ENCODE assay signal across 28 cellular contexts in genomic region chr7:78345979-78346378, GRCh38.
DNase-seq lines count a peak whose midpoint lies in the region; ATAC-seq and TF ChIP-seq lines count a peak whose summit lies in the region.
"Had no signal": no experiment of that assay in that cellular context is flagged by ENCODE, and none has a peak within 500 bp of the region (broad histone marks: within the 10 kb centered on the region; RNA-seq: fewer than 3 reads in every experiment).

No MANE protein-coding gene starts in this region.

- no peak overlapping the region for H2BK120ac ChIP-seq in IMR-90 (ENCODE audit: low read depth, low read length)

- H3K14ac ChIP-seq in IMR-90 (replicated peaks; ENCODE audit: low read depth, low read length) = no peak overlapping the region

- H3K4me3 ChIP-seq in IMR-90 (ENCODE audit: insufficient read depth, low read depth, low read length) (no peak overlapping the region), hepatocyte (no peak overlapping the region), stomach (no peak overlapping the region), transverse colon (no peak overlapping the region)
- H3K4me3 ChIP-seq in effector memory CD4-positive, alpha-beta T cell (ENCODE audit: insufficient read depth, low read depth, low read length, poor library complexity, severe bottlenecking) = no peak overlapping the region
- H3K4me3 ChIP-seq: dorsolateral prefrontal cortex, esophagus squamous epithelium, mucosa of descending colon, smooth muscle cell, testis had no signal

- no peak overlapping the region for H2BK5ac ChIP-seq in IMR-90 (ENCODE audit: low read depth, low read length, poor library complexity, severe bottlenecking)

- in situ Hi-C loops in IMR-90 (cut with MboI; ENCODE audit: low sequenced_read_pairs) = no loop called here
- in situ Hi-C loops in transverse colon (cut with MboI; ENCODE audit: low pct_ligation_motif_present in 1 of 4, low pct_unique_long_range_greater_than_20kb in 1 of 4, low sequenced_read_pairs in 3 of 4) = no loop called here

- TF ChIP-seq RAD21 in IMR-90 (IDR thresholded peaks at IDR 0.05; ENCODE audit: low read length) = no peak

- no peaks in the 10 kb centered on the region for H3K79me2 ChIP-seq in hepatocyte

- no peaks in the 10 kb centered on the region for H3K9me2 ChIP-seq in hepatocyte (replicated peaks; ENCODE audit: insufficient read depth)

- H3K4ac ChIP-seq in IMR-90 (ENCODE audit: low read depth, low read length) = no peak overlapping the region

- whole genome bisulfite sequencing in IMR-90 (ENCODE audit: extremely low coverage in 2 of 2, insufficient read length in 1 of 2), 2 experiments = no CpG with 5 or more reads among the region's 3 CpGs
- WGBS in hepatocyte (ENCODE audit: low lambda C conversion rate, missing lambda C conversion rate) = 47% methylated on average over 3 of the region's 3 CpGs
- WGBS in stomach, 5 donors = 29 to 60% (median 32%) methylated on average over 3 of the region's 3 CpGs
- 33 to 47% methylated on average over 1 to 3 of the region's 3 CpGs for WGBS in transverse colon (ENCODE audit: low coverage in 1 of 2), 2 donors

- intact Hi-C loops in IMR-90 (cut with micrococcal nuclease) (no loop called here), stomach (cut with DNase I; ENCODE audit: low total_unique reads) (no loop called here), transverse colon (cut with DNase I; ENCODE audit: low total_unique reads) (no loop called here)

- H3K9me1 ChIP-seq in IMR-90 (ENCODE audit: insufficient read depth, low read length) = no peaks in the 10 kb centered on the region; the same call in 1 of the 2 replicates

- peak; percentile 53 for DNase-seq in NCI-H82 (lab: John Stamatoyannopoulos, UW)
- no peak for DNase-seq in NCI-H82 treated with DMSO at 0.1 percent for 48 hours (lab: John Stamatoyannopoulos, UW; ENCODE audit: unreplicated experiment)
- DNase-seq in IMR-90 = peak; percentile 34
- peak; percentile 8 for DNase-seq in hepatocyte (ENCODE audit: low spot score)
- DNase-seq in stomach = peak; percentile 61
- no peak for DNase-seq in transverse colon
- no peak for DNase-seq in effector memory CD4-positive, alpha-beta T cell
- DNase-seq: activated CD4-positive, alpha-beta memory T cell treated with anti-CD3 and anti-CD28 coated beads for 36 hours; activated CD4-positive, alpha-beta T cell treated with anti-CD3 and anti-CD28 coated beads for 1 hour; activated naive CD4-positive, alpha-beta T cell; activated naive CD8-positive, alpha-beta T cell treated with anti-CD3 and anti-CD28 coated beads, Interleukin-2, amount 50 U/mL, for 24 hours; activated T-cell treated with anti-CD3 and anti-CD28 coated beads, Interleukin-2, amount 50 U/mL, for 72 hours; CD4-positive, alpha-beta T cell; cerebellar nuclear complex; esophagus squamous epithelium; foreskin keratinocyte; head of caudate nucleus; NCI-H1048; NCI-H2081 treated with DMSO at 0.1 percent for 48 hours; NCI-H446 treated with DMSO at 0.1 percent for 48 hours; NK-92 treated with Interleukin-12 subunit alpha and Interleukin-12 subunit beta, amount 100 ng/mL, for 24 hours; retina; stimulated activated naive CD8-positive, alpha-beta T cell treated with anti-CD3 and anti-CD28 coated beads, Interleukin-15, Interleukin-2, amounts not matched to agents 100 U/mL and 50 U/mL, for 24 hours had no signal

- TF ChIP-seq EP300 in stomach (IDR thresholded peaks at IDR 0.05) (no peak), transverse colon (IDR thresholded peaks at IDR 0.05; ENCODE audit: low read depth) (no peak)

- H2AK9ac ChIP-seq in IMR-90 (replicated peaks; ENCODE audit: low read depth, low read length, poor library complexity) = no peak overlapping the region

- CTCF ChIA-PET in IMR-90 (lab: Yijun Ruan, JAX) = interaction anchor here (0.7 kb wide), 1 partner anchor 16 kb away, joined by 3 read pairs; no protein-coding TSS in a partner anchor

- no peak overlapping the region for H3K56ac ChIP-seq in IMR-90 (ENCODE audit: extremely low read depth, insufficient read depth, low read length)

- dilution Hi-C loops in IMR-90 (cut with HindIII; ENCODE audit: low sequenced_read_pairs, unreplicated experiment) = no loop called here

- no peak overlapping the region for H3K9ac ChIP-seq in IMR-90 (ENCODE audit: low read depth, low read length)

- no peak overlapping the region for H4K8ac ChIP-seq in IMR-90 (ENCODE audit: low read depth in 2 of 2, low read length in 2 of 2)

- H3K9me3 ChIP-seq in IMR-90 (ENCODE audit: control insufficient read depth, insufficient read depth, low read length) (no peaks in the 10 kb centered on the region), hepatocyte (ENCODE audit: low read depth) (no peaks in the 10 kb centered on the region), stomach (no peaks in the 10 kb centered on the region), transverse colon (no peaks in the 10 kb centered on the region)
- no peaks in the 10 kb centered on the region for H3K9me3 ChIP-seq in effector memory CD4-positive, alpha-beta T cell (ENCODE audit: control insufficient read depth, low read length)
- H3K9me3 ChIP-seq: esophagus squamous epithelium, mucosa of descending colon, testis had no signal

- no peak overlapping the region for H2BK20ac ChIP-seq in IMR-90 (ENCODE audit: low read depth, low read length)

- no peak overlapping the region for H2AFZ ChIP-seq in IMR-90 (replicated peaks; ENCODE audit: low read length, poor library complexity)
- H2AFZ ChIP-seq in hepatocyte = no peak overlapping the region

- H3K27me3 ChIP-seq in IMR-90 (ENCODE audit: control insufficient read depth, insufficient read depth, low read length) = no peaks in the 10 kb centered on the region
- no peaks in the 10 kb centered on the region for H3K27me3 ChIP-seq in hepatocyte
- no peaks in the 10 kb centered on the region for H3K27me3 ChIP-seq in stomach
- no peaks in the 10 kb centered on the region for H3K27me3 ChIP-seq in transverse colon
- H3K27me3 ChIP-seq in effector memory CD4-positive, alpha-beta T cell (replicated peaks; ENCODE audit: control insufficient read depth, insufficient read depth, low read length, poor library complexity, severe bottlenecking) = no peaks in the 10 kb centered on the region
- H3K27me3 ChIP-seq: dorsolateral prefrontal cortex, esophagus squamous epithelium, foreskin keratinocyte, testis had no signal

- BruUV-seq in IMR-90 (replicated peaks; lab: Mats Ljungman, UMichigan) = no TSS peak

- H3K79me1 ChIP-seq in IMR-90 (ENCODE audit: low read depth in 1 of 2, low read length in 2 of 2) = no peaks in the 10 kb centered on the region

- H3K4me2 ChIP-seq in IMR-90 (ENCODE audit: low read depth, low read length) = no peak overlapping the region
- H3K4me2 ChIP-seq in hepatocyte = no peak overlapping the region
- H3K4me2 ChIP-seq: smooth muscle cell had no signal

- no peak overlapping the region for H3K23ac ChIP-seq in IMR-90 (ENCODE audit: low read depth, low read length)

- no peak overlapping the region for H2AK5ac ChIP-seq in IMR-90 (ENCODE audit: low read depth, low read length)

- ATAC-seq in IMR-90 (ENCODE audit: low read depth) (peak; percentile 14; the same call in 1 of the 2 replicates), GM21529 (IDR thresholded peaks at IDR 0.05; ENCODE audit: unreplicated experiment) (no peak)
- ATAC-seq: activated naive CD8-positive, alpha-beta T cell treated with anti-CD3 and anti-CD28 coated beads, Interleukin-2, amount 50 U/mL, for 24 hours; activated T-cell treated with anti-CD3 and anti-CD28 coated beads, Interleukin-2, amount 50 U/mL, for 72 hours; foreskin keratinocyte; mucosa of descending colon; stimulated activated naive CD8-positive, alpha-beta T cell treated with anti-CD3 and anti-CD28 coated beads, Interleukin-15, Interleukin-2, amounts not matched to agents 100 U/mL and 50 U/mL, for 24 hours had no signal

- POLR2A ChIA-PET in IMR-90 (lab: Charles Lee; ENCODE audit: unreplicated experiment) = no interaction called here

- H3K18ac ChIP-seq in IMR-90 (ENCODE audit: low read depth, low read length) = no peak overlapping the region

- no peak overlapping the region for H4K91ac ChIP-seq in IMR-90 (ENCODE audit: insufficient read depth, low read depth, low read length)

- H3K36me3 ChIP-seq in IMR-90 (ENCODE audit: control insufficient read depth, insufficient read depth, low read length) = no peaks in the 10 kb centered on the region
- H3K36me3 ChIP-seq in hepatocyte (replicated peaks; ENCODE audit: insufficient read depth, low read depth) = no peaks in the 10 kb centered on the region
- no peaks in the 10 kb centered on the region for H3K36me3 ChIP-seq in stomach
- no peaks in the 10 kb centered on the region for H3K36me3 ChIP-seq in transverse colon
- no peaks in the 10 kb centered on the region for H3K36me3 ChIP-seq in effector memory CD4-positive, alpha-beta T cell (ENCODE audit: control insufficient read depth, insufficient read depth, low read length)
- H3K36me3 ChIP-seq: esophagus squamous epithelium had no signal

- TF ChIP-seq CTCF in IMR-90 (conservative IDR thresholded peaks at IDR 0.05; ENCODE audit: low read depth, low read length) (no peak), hepatocyte (IDR thresholded peaks at IDR 0.05; ENCODE audit: poor library complexity) (no peak), stomach (IDR thresholded peaks at IDR 0.05) (no peak), transverse colon (IDR thresholded peaks at IDR 0.05) (no peak)

- no peak for TF ChIP-seq POLR2A in IMR-90 (IDR thresholded peaks at IDR 0.05; ENCODE audit: low read depth, low read length)
- no peak for TF ChIP-seq POLR2A in stomach (IDR thresholded peaks at IDR 0.05)
- no peak for TF ChIP-seq POLR2A in transverse colon (IDR thresholded peaks at IDR 0.05)

- H3K4me1 ChIP-seq in IMR-90 (ENCODE audit: control insufficient read depth, insufficient read depth, low read length) = no peaks in the 10 kb centered on the region; the same call in 1 of the 2 replicates
- no peaks in the 10 kb centered on the region for H3K4me1 ChIP-seq in hepatocyte (ENCODE audit: insufficient read depth)
- peaks cover 0 to 19% (median 3%) of the 10 kb centered on the region in 4 donors for H3K4me1 ChIP-seq in stomach
- H3K4me1 ChIP-seq in transverse colon = no peaks in the 10 kb centered on the region
- H3K4me1 ChIP-seq in effector memory CD4-positive, alpha-beta T cell (ENCODE audit: control insufficient read depth, insufficient read depth, low read length, poor library complexity, severe bottlenecking) = no peaks in the 10 kb centered on the region
- H3K4me1 ChIP-seq: esophagus squamous epithelium, foreskin keratinocyte, testis had no signal

- H4K5ac ChIP-seq in IMR-90 (ENCODE audit: low read depth, low read length) = no peak overlapping the region

- H4K20me1 ChIP-seq in IMR-90 (ENCODE audit: insufficient read depth, low read length) = no peaks in the 10 kb centered on the region
- no peaks in the 10 kb centered on the region for H4K20me1 ChIP-seq in hepatocyte (ENCODE audit: insufficient read depth, poor library complexity, severe bottlenecking)

- no peak overlapping the region for H3K27ac ChIP-seq in IMR-90 (ENCODE audit: insufficient read depth, low read length)
- H3K27ac ChIP-seq in hepatocyte = no peak overlapping the region
- H3K27ac ChIP-seq in stomach = no peak overlapping the region
- H3K27ac ChIP-seq in transverse colon = no peak overlapping the region
- no peak overlapping the region for H3K27ac ChIP-seq in effector memory CD4-positive, alpha-beta T cell (ENCODE audit: insufficient read depth, low read length, poor library complexity, severe bottlenecking)
- H3K27ac ChIP-seq: esophagus squamous epithelium, foreskin keratinocyte, testis had no signal

- no peak overlapping the region for H2BK15ac ChIP-seq in IMR-90 (ENCODE audit: low read depth, low read length)

Comparison
In these comparisons a context has a peak if more than half of its experiments do, and no peak if none do; other contexts are left out.
1. DNase-seq: peak in NCI-H82 (single experiment), IMR-90 (single experiment), hepatocyte (single experiment) and stomach (single experiment); none in NCI-H82 treated with DMSO at 0.1 percent for 48 hours (single experiment), transverse colon (single experiment) and effector memory CD4-positive, alpha-beta T cell (0 of 3).